19 cellular contexts compared by ENCODE assay signal in genomic region chr7:591856-592628, GRCh38.
DNase-seq lines count a peak whose midpoint lies in the region; ATAC-seq and TF ChIP-seq lines count a peak whose summit lies in the region.
"Had no signal": no experiment of that assay in that cellular context is flagged by ENCODE, and none has a peak within 500 bp of the region (broad histone marks: within the 10 kb centered on the region; RNA-seq: fewer than 3 reads in every experiment).

No MANE protein-coding gene starts in this region.

- TF ChIP-seq CTCF in tibial artery (IDR thresholded peaks at IDR 0.05) (no peak), MM.1S (IDR thresholded peaks at IDR 0.05; ENCODE audit: low read length) (no peak)

- H3F3A ChIP-seq in MM.1S (ENCODE audit: insufficient read depth, low read length) = no peaks in the 10 kb centered on the region

- H3K4me1 ChIP-seq in NT2/D1 (ENCODE audit: insufficient read depth, insufficient read length) (peaks cover 10% of the 10 kb centered on the region), tibial artery (peaks cover 10 to 60% (median 54%) of the 10 kb centered on the region in 4 donors), MM.1S (ENCODE audit: low read length) (no peaks in the 10 kb centered on the region)

- H3K4me2 ChIP-seq in MM.1S (ENCODE audit: low read depth, low read length) = no peak overlapping the region

- intact Hi-C loops in Right ventricle myocardium inferior (cut with DNase I) = no loop called here
- intact Hi-C loops in Right ventricle myocardium superior (cut with DNase I) = no loop called here
- intact Hi-C loops in tibial artery (cut with DNase I; ENCODE audit: low total_unique reads) = no loop called here

- no peaks in the 10 kb centered on the region for H3K9me2 ChIP-seq in MM.1S (replicated peaks; ENCODE audit: insufficient read depth, low read length)

- peaks cover 5% of the 10 kb centered on the region; the same call in 1 of the 2 replicates for H3K9me3 ChIP-seq in NT2/D1 (ENCODE audit: insufficient read depth, low read length)
- H3K9me3 ChIP-seq in tibial artery = no peaks in the 10 kb centered on the region
- no peaks in the 10 kb centered on the region for H3K9me3 ChIP-seq in MM.1S (replicated peaks; ENCODE audit: insufficient read depth, low read length)
- H3K9me3 ChIP-seq: Peyer's patch had no signal

- H3K27me3 ChIP-seq in NT2/D1 (ENCODE audit: insufficient read depth, insufficient read length) = no peaks in the 10 kb centered on the region
- H3K27me3 ChIP-seq in tibial artery = no peaks in the 10 kb centered on the region
- H3K27me3 ChIP-seq in MM.1S (replicated peaks; ENCODE audit: insufficient read depth, low read length) = no peaks in the 10 kb centered on the region
- H3K27me3 ChIP-seq: Peyer's patch had no signal

- peak overlapping the region; percentile 72 to 76 for H3K27ac ChIP-seq in tibial artery
- H3K27ac ChIP-seq in MM.1S (ENCODE audit: low read length) = no peak overlapping the region

- no peaks in the 10 kb centered on the region for H4K20me1 ChIP-seq in MM.1S (ENCODE audit: insufficient read depth, low read length)

- H3K9ac ChIP-seq in NT2/D1 (ENCODE audit: insufficient read length, low read depth) (peak overlapping the region; percentile 18), MM.1S (ENCODE audit: low read length) (no peak overlapping the region)

- no peaks in the 10 kb centered on the region for H3K79me2 ChIP-seq in MM.1S (ENCODE audit: low read length)

- H3K4me3 ChIP-seq in NT2/D1 (ENCODE audit: insufficient read length, low read depth) = no peak overlapping the region
- no peak overlapping the region for H3K4me3 ChIP-seq in tibial artery
- H3K4me3 ChIP-seq in MM.1S (ENCODE audit: low read length) = no peak overlapping the region
- H3K4me3 ChIP-seq: Peyer's patch had no signal

- no peak overlapping the region for H2AFZ ChIP-seq in MM.1S (ENCODE audit: low read length)

- no peak for ATAC-seq in Right ventricle myocardium inferior
- ATAC-seq in Right ventricle myocardium superior (ENCODE audit: poor library complexity) = no peak
- ATAC-seq: HepG2 had no signal

- H3K36me3 ChIP-seq in NT2/D1 (ENCODE audit: insufficient read depth, insufficient read length, low read length) = peaks cover 40% of the 10 kb centered on the region
- H3K36me3 ChIP-seq in tibial artery = peaks cover 0 to 6% (median 3%) of the 10 kb centered on the region in 3 donors
- H3K36me3 ChIP-seq in MM.1S (replicated peaks; ENCODE audit: insufficient read depth, low read length) = no peaks in the 10 kb centered on the region

- DNase-seq in Right ventricle myocardium inferior (ENCODE audit: missing footprints) (peak; percentile 35), Right ventricle myocardium superior (no peak), NT2/D1 (ENCODE audit: low read depth, low spot score) (no peak), left kidney (ENCODE audit: low read depth, low spot score) (peak; percentile 39), tibial artery (no peak), DMS53 (lab: John Stamatoyannopoulos, UW) (no peak), MM.1S (no peak)
- no peak for DNase-seq in activated CD4-positive, alpha-beta T cell treated with anti-CD3 and anti-CD28 coated beads for 48 hours
- DNase-seq: Calu3; CD4-positive, alpha-beta T cell; DMS79; Karpas-422; NCI-H1417 treated with DMSO at 0.1 percent for 48 hours; NCI-H2029; NCI-H2171 treated with DMSO at 0.1 percent for 48 hours; NCI-H82; Peyer's patch; SHP77 treated with DMSO at 0.1 percent for 48 hours had no signal

Comparison
In these comparisons a context has a peak if more than half of its experiments do, and no peak if none do; other contexts are left out.
1. DNase-seq: peak in Right ventricle myocardium inferior (single experiment) and left kidney (single experiment); none in Right ventricle myocardium superior (single experiment), NT2/D1 (single experiment), tibial artery (0 of 2), DMS53 (single experiment), activated CD4-positive, alpha-beta T cell treated with anti-CD3 and anti-CD28 coated beads for 48 hours (single experiment) and MM.1S (single experiment).